Comparison of ENCODE assay signal across 16 cellular contexts in genomic region chr1:182687361-182687760, GRCh38. TPM values are rescaled to one million over a fixed set of nuclear protein-coding genes. Genes with fewer than 3 reads are reported as not detected.
DNase-seq lines count a peak whose midpoint lies in the region; ATAC-seq and TF ChIP-seq lines count a peak whose summit lies in the region.
"Had no signal": no experiment of that assay in that cellular context is flagged by ENCODE, and none has a peak within 500 bp of the region (broad histone marks: within the 10 kb centered on the region; RNA-seq: fewer than 3 reads in every experiment).

No MANE protein-coding gene starts in this region.

- H3K4me1 Mint-ChIP-seq in type B pancreatic cell (ENCODE audit: unreplicated experiment) = peaks cover 15% of the 10 kb centered on the region
- no peaks in the 10 kb centered on the region for H3K4me1 Mint-ChIP-seq in effector memory CD8-positive, alpha-beta T cell (ENCODE audit: low read depth in 2 of 2)
- H3K4me1 Mint-ChIP-seq: B cell; CD4-positive, alpha-beta memory T cell had no signal

- H3K4me3 ChIP-seq in epithelial cell of esophagus (ENCODE audit: low read length) = no peak overlapping the region

- peak; percentile 46 for DNase-seq in ELF-1 (ENCODE audit: low read depth, low spot score)
- DNase-seq in NCI-H510A (lab: John Stamatoyannopoulos, UW) = peak; percentile 23
- peak; percentile 59 for DNase-seq in epithelial cell of esophagus (ENCODE audit: low read depth)
- no peak for DNase-seq in type B pancreatic cell (ENCODE audit: extremely low spot score, unreplicated experiment)
- DNase-seq in sciatic nerve (ENCODE audit: low spot score) = no peak
- no peak for DNase-seq in effector memory CD8-positive, alpha-beta T cell
- DNase-seq in activated naive CD4-positive, alpha-beta T cell treated with anti-CD3 and anti-CD28 coated beads, Interleukin-2, amount 50 U/mL, for 72 hours (ENCODE audit: low spot score in 2 of 2) = no peak
- DNase-seq: ACHN; CD4-positive, alpha-beta memory T cell; NCI-H2029 treated with DMSO at 0.1 percent for 48 hours; NCI-H226; Right ventricle myocardium superior; SK-N-SH had no signal

- H3K27me3 Mint-ChIP-seq in type B pancreatic cell = peaks cover 4% of the 10 kb centered on the region
- peaks cover 17% of the 10 kb centered on the region in 2 donors for H3K27me3 Mint-ChIP-seq in effector memory CD8-positive, alpha-beta T cell

- peak overlapping the region; percentile 54 for H3K27ac Mint-ChIP-seq in type B pancreatic cell
- H3K27ac Mint-ChIP-seq in effector memory CD8-positive, alpha-beta T cell = no peak overlapping the region
- H3K27ac Mint-ChIP-seq in activated naive CD4-positive, alpha-beta T cell treated with anti-CD3 and anti-CD28 coated beads, Interleukin-2, amount 50 U/mL, for 72 hours = no peak overlapping the region
- H3K27ac Mint-ChIP-seq: B cell; CD4-positive, alpha-beta memory T cell had no signal

- peaks cover 4% of the 10 kb centered on the region for H3K9me3 Mint-ChIP-seq in type B pancreatic cell
- no peaks in the 10 kb centered on the region for H3K9me3 Mint-ChIP-seq in effector memory CD8-positive, alpha-beta T cell
- peaks cover 0 to 6% of the 10 kb centered on the region in 2 donors for H3K9me3 Mint-ChIP-seq in activated naive CD4-positive, alpha-beta T cell treated with anti-CD3 and anti-CD28 coated beads, Interleukin-2, amount 50 U/mL, for 72 hours

- H3K4me3 Mint-ChIP-seq in type B pancreatic cell = peak overlapping the region; percentile 5
- no peak overlapping the region for H3K4me3 Mint-ChIP-seq in effector memory CD8-positive, alpha-beta T cell
- H3K4me3 Mint-ChIP-seq: B cell; CD4-positive, alpha-beta memory T cell had no signal

- TF ChIP-seq CTCF in epithelial cell of esophagus (IDR thresholded peaks at IDR 0.05; ENCODE audit: insufficient read depth, low read depth, low read length, missing control alignments) (no peak), type B pancreatic cell (conservative IDR thresholded peaks at IDR 0.05) (no peak)

- no peak for ATAC-seq in sciatic nerve
- no peak for ATAC-seq in effector memory CD8-positive, alpha-beta T cell (replicated peaks)
- no peak for ATAC-seq in activated naive CD4-positive, alpha-beta T cell treated with anti-CD3 and anti-CD28 coated beads, Interleukin-2, amount 50 U/mL, for 72 hours

- intact Hi-C loops in sciatic nerve (cut with DNase I) = no loop called here

- H3K36me3 Mint-ChIP-seq in type B pancreatic cell = peaks cover 4% of the 10 kb centered on the region
- no peaks in the 10 kb centered on the region for H3K36me3 Mint-ChIP-seq in effector memory CD8-positive, alpha-beta T cell (ENCODE audit: insufficient read depth)
- peaks cover 0 to 8% of the 10 kb centered on the region in 2 donors for H3K36me3 Mint-ChIP-seq in activated naive CD4-positive, alpha-beta T cell treated with anti-CD3 and anti-CD28 coated beads, Interleukin-2, amount 50 U/mL, for 72 hours
- H3K36me3 Mint-ChIP-seq: CD4-positive, alpha-beta memory T cell had no signal

RNA-seq across cellular contexts. Expression of gene RGS8, which starts 3.0 kb away (rescaled TPM):
- 0.33 and 1.1 TPM in 2 replicates for total RNA-seq in type B pancreatic cell (ENCODE audit: low replicate concordance)
- 0.13 TPM for total RNA-seq in sciatic nerve
- not detected for total RNA-seq in activated naive CD4-positive, alpha-beta T cell treated with anti-CD3 and anti-CD28 coated beads, Interleukin-2, amount 50 U/mL, for 72 hours
- total RNA-seq: B cell; CD4-positive, alpha-beta memory T cell; Daoy; H4; Right ventricle myocardium superior had no signal

Comparison
In these comparisons a context has a peak if more than half of its experiments do, and no peak if none do; other contexts are left out.
1. DNase-seq: peak in ELF-1 (single experiment), NCI-H510A (single experiment) and epithelial cell of esophagus (single experiment); none in type B pancreatic cell (single experiment), sciatic nerve (single experiment), effector memory CD8-positive, alpha-beta T cell (0 of 3) and activated naive CD4-positive, alpha-beta T cell treated with anti-CD3 and anti-CD28 coated beads, Interleukin-2, amount 50 U/mL, for 72 hours (0 of 2).